36 cellular contexts compared by ENCODE assay signal in the genomic region with DNA sequence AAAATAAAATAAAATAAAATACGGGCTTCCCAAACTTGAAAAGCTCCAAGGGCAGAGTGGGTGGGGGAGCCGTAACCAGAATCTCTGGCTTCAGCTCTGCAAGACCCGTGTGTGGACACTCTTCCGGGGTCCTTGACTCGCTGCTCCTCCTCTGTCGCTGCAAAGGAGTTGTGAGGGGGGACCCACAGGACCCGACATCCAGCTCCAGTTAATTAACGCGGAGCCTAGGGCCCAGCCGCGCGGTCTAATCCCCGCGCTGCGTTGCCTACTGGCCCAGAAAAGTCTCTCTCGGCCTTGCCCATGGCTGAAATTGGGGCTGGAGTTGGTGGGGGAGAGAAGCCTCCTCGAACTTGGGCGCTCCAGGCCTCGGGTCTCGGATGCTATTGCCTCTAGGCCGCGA. TPM values are rescaled to one million over a fixed set of nuclear protein-coding genes. Genes with fewer than 3 reads are reported as not detected.
DNase-seq lines count a peak whose midpoint lies in the region; ATAC-seq, FAIRE-seq and TF ChIP-seq lines count a peak whose summit lies in the region.
"Had no signal": no experiment of that assay in that cellular context is flagged by ENCODE, and none has a peak within 500 bp of the region (broad histone marks: within the 10 kb centered on the region; RNA-seq: fewer than 3 reads in every experiment).

No MANE protein-coding gene starts in this region.

- H4K8ac ChIP-seq in mesendoderm (ENCODE audit: low read depth, low read length): no peak overlapping the region

- H3K9me1 ChIP-seq in endothelial cell of umbilical vein (replicated peaks; ENCODE audit: control insufficient read depth, extremely low read depth, insufficient read depth, low read length): no peaks in the 10 kb centered on the region

- H4K20me1 ChIP-seq in endothelial cell of umbilical vein (replicated peaks; ENCODE audit: control insufficient read depth, extremely low read depth, insufficient read depth, low read length): no peaks in the 10 kb centered on the region

- H3K4me3 Mint-ChIP-seq in type B pancreatic cell (peak overlapping the region; percentile 86), Caco-2 (ENCODE audit: unreplicated experiment) (no peak overlapping the region)
- peak overlapping the region in 1 of 2 donors; percentile 17 for H3K4me3 Mint-ChIP-seq in effector memory CD8-positive, alpha-beta T cell
- H3K4me3 Mint-ChIP-seq: activated CD4-positive, alpha-beta T cell treated with anti-CD3 and anti-CD28 coated beads, Interleukin-2, amount 10 ng/mL, durations not matched to agents 24 days and 14 days; stimulated activated naive CD8-positive, alpha-beta T cell treated with anti-CD3 and anti-CD28 coated beads, Interleukin-15, Interleukin-2, amounts not matched to agents 100 ng/mL and 50 ng/mL, for 24 hours had no signal

- H3K79me2 ChIP-seq in endothelial cell of umbilical vein (ENCODE audit: control insufficient read depth, insufficient read depth, low read length) (no peaks in the 10 kb centered on the region), mesendoderm (ENCODE audit: control insufficient read depth, insufficient read depth, low read length) (no peaks in the 10 kb centered on the region)
- H3K79me2 ChIP-seq: parathyroid adenoma had no signal

- H3K36me3 ChIP-seq in left ventricle myocardium inferior (no peaks in the 10 kb centered on the region), heart right ventricle (no peaks in the 10 kb centered on the region), endothelial cell of umbilical vein (ENCODE audit: control insufficient read depth in 2 of 2, extremely low read depth in 1 of 2, insufficient read depth in 2 of 2, low read length in 2 of 2) (no peaks in the 10 kb centered on the region), mesendoderm (ENCODE audit: control insufficient read depth, insufficient read depth, low read length) (no peaks in the 10 kb centered on the region), Caco-2 (ENCODE audit: control insufficient read depth, insufficient read depth, low read length) (no peaks in the 10 kb centered on the region)
- H3K36me3 ChIP-seq: cardiac muscle cell, spleen, thoracic aorta, uterus had no signal

- TF ChIP-seq CTCF in left ventricle myocardium inferior (IDR thresholded peaks at IDR 0.05; ENCODE audit: borderline replicate concordance): no peak
- TF ChIP-seq CTCF in heart right ventricle (IDR thresholded peaks at IDR 0.05): no peak
- no peak for TF ChIP-seq CTCF in endothelial cell of umbilical vein (IDR thresholded peaks at IDR 0.05; ENCODE audit: extremely low read depth in 1 of 2, insufficient read depth in 1 of 2, low read depth in 1 of 2, low read length in 2 of 2)
- TF ChIP-seq CTCF in type B pancreatic cell (conservative IDR thresholded peaks at IDR 0.05): no peak
- TF ChIP-seq CTCF in Caco-2 (IDR thresholded peaks at IDR 0.05; ENCODE audit: insufficient read depth in 1 of 2, low read depth in 1 of 2, low read length in 1 of 2, severe bottlenecking in 1 of 2, unreplicated experiment in 1 of 2): no peak

- H2BK15ac ChIP-seq in mesendoderm (replicated peaks; ENCODE audit: low read depth): no peak overlapping the region

- peak overlapping the region; percentile 18 for H3K56ac ChIP-seq in mesendoderm (ENCODE audit: low read length)

- DNase-seq in left ventricle myocardium inferior (no peak), heart right ventricle (no peak), endothelial cell of umbilical vein (ENCODE audit: low read depth, low spot score) (no peak), mesendoderm (peak; percentile 38), type B pancreatic cell (ENCODE audit: extremely low spot score, unreplicated experiment) (no peak), Caco-2 (no peak)
- no peak for DNase-seq in effector memory CD8-positive, alpha-beta T cell
- DNase-seq: 8988T; activated CD4-positive, alpha-beta T cell treated with anti-CD3 and anti-CD28 coated beads, Interleukin-2, amount 10 ng/mL, durations not matched to agents 24 days and 14 days; aorta; CD4-positive, CD25-positive, alpha-beta regulatory T cell; effector memory CD4-positive, alpha-beta T cell; IMR-90; mammary epithelial cell; MV-4-11; NCI-H1436 treated with DMSO at 0.1 percent for 48 hours; NCI-H446; NCI-H774; spleen; stimulated activated CD4-positive, alpha-beta T cell treated with anti-CD3 and anti-CD28 coated beads, Interleukin-2, amount 100 ng/mL, for 24 hours; T-cell; uterus had no signal

- H3K27me3 Mint-ChIP-seq in type B pancreatic cell (peaks cover 95% of the 10 kb centered on the region), Caco-2 (ENCODE audit: insufficient read depth, unreplicated experiment) (peaks cover 6% of the 10 kb centered on the region)
- peaks cover 78 to 88% of the 10 kb centered on the region in 2 donors for H3K27me3 Mint-ChIP-seq in effector memory CD8-positive, alpha-beta T cell

- H3K9ac ChIP-seq in endothelial cell of umbilical vein (replicated peaks; ENCODE audit: extremely low read depth, insufficient read depth, low read length) (no peak overlapping the region), mesendoderm (ENCODE audit: low read length) (no peak overlapping the region)
- H3K9ac ChIP-seq: parathyroid adenoma had no signal

- peaks cover 100% of the 10 kb centered on the region for H3K27me3 ChIP-seq in left ventricle myocardium inferior (ENCODE audit: low read depth)
- H3K27me3 ChIP-seq in heart right ventricle: peaks cover 41 to 100% (median 98%) of the 10 kb centered on the region in 7 donors
- peaks cover 81 to 95% of the 10 kb centered on the region in 2 experiments for H3K27me3 ChIP-seq in endothelial cell of umbilical vein (ENCODE audit: control insufficient read depth in 2 of 2, insufficient read depth in 2 of 2, low read length in 2 of 2)
- H3K27me3 ChIP-seq in mesendoderm (ENCODE audit: insufficient read depth, low read length, poor library complexity): peaks cover 66% of the 10 kb centered on the region
- peaks cover 4% of the 10 kb centered on the region for H3K27me3 ChIP-seq in Caco-2 (replicated peaks; ENCODE audit: control insufficient read depth, insufficient read depth, low read length)

- H2BK5ac ChIP-seq in mesendoderm (ENCODE audit: low read length): no peak overlapping the region

- WGBS in heart right ventricle, 2 donors: 6 to 9% methylated on average over 22 of the region's 22 CpGs
- no CpG with 5 or more reads among the region's 22 CpGs for WGBS in mesendoderm (ENCODE audit: extremely low coverage, insufficient coverage, low lambda C conversion rate)

- H3K27ac ChIP-seq in left ventricle myocardium inferior (replicated peaks) (no peak overlapping the region), heart right ventricle (no peak overlapping the region), endothelial cell of umbilical vein (ENCODE audit: insufficient read depth, low read depth, low read length) (no peak overlapping the region), mesendoderm (ENCODE audit: low read depth, low read length) (no peak overlapping the region)
- H3K27ac ChIP-seq: cardiac muscle cell, parathyroid adenoma, spleen, thoracic aorta, uterus had no signal

- H3K4me3 ChIP-seq in left ventricle myocardium inferior (peak overlapping the region; percentile 63), heart right ventricle (no peak overlapping the region), endothelial cell of umbilical vein (replicated peaks in 1 of 3; ENCODE audit: insufficient read depth in 1 of 3, low read depth in 1 of 3, low read length in 3 of 3) (no peak overlapping the region), mesendoderm (ENCODE audit: low read length) (peak overlapping the region; percentile 5), Caco-2 (ENCODE audit: low read depth, low read length) (no peak overlapping the region)
- H3K4me3 ChIP-seq: thoracic aorta, uterus had no signal

- no peak overlapping the region for H3K23ac ChIP-seq in mesendoderm (ENCODE audit: low read length)

- BruUV-seq in endothelial cell of umbilical vein (replicated peaks; lab: Mats Ljungman, UMichigan) (no TSS peak), Caco-2 (replicated peaks; lab: Mats Ljungman, UMichigan) (no TSS peak)

- no peak overlapping the region for H3K18ac ChIP-seq in mesendoderm (ENCODE audit: low read length)

- intact Hi-C loops in left ventricle myocardium inferior (cut with micrococcal nuclease): no loop called here
- intact Hi-C loops in heart right ventricle (cut with DNase I): no loop called here
- intact Hi-C loops in endothelial cell of umbilical vein (cut with micrococcal nuclease): no loop called here
- intact Hi-C loops in Caco-2 (cut with micrococcal nuclease; ENCODE audit: unreplicated experiment): no loop called here

- CTCF ChIA-PET in endothelial cell of umbilical vein (lab: Charles Lee) (interaction anchor here (0.8 to 1.7 kb wide), 4 partner anchors 9 to 39 kb away, joined by 3 to 9 read pairs (median 3); no protein-coding TSS in a partner anchor), Caco-2 (lab: Charles Lee) (no interaction called here)

- dilution Hi-C loops in endothelial cell of umbilical vein (cut with MboI; ENCODE audit: extremely low pct_ligation_motif_present, low sequenced_read_pairs): no loop called here

- POLR2A ChIA-PET in endothelial cell of umbilical vein (lab: Charles Lee) (no interaction called here), Caco-2 (lab: Charles Lee) (no interaction called here)

- no peaks in the 10 kb centered on the region for H3K9me3 ChIP-seq in left ventricle myocardium inferior (replicated peaks)
- H3K9me3 ChIP-seq in heart right ventricle: no peaks in the 10 kb centered on the region
- no peaks in the 10 kb centered on the region for H3K9me3 ChIP-seq in endothelial cell of umbilical vein (replicated peaks; ENCODE audit: control insufficient read depth, insufficient read depth, low read length)
- no peaks in the 10 kb centered on the region for H3K9me3 ChIP-seq in Caco-2
- H3K9me3 ChIP-seq: spleen, thoracic aorta, uterus had no signal

- H2BK120ac ChIP-seq in mesendoderm (ENCODE audit: low read depth, low read length): no peak overlapping the region

- H2AK5ac ChIP-seq in mesendoderm (ENCODE audit: low read length): no peak overlapping the region

- H3K36me3 Mint-ChIP-seq in type B pancreatic cell: peaks cover 3% of the 10 kb centered on the region
- H3K36me3 Mint-ChIP-seq in Caco-2 (ENCODE audit: insufficient read depth, unreplicated experiment): no peaks in the 10 kb centered on the region
- H3K36me3 Mint-ChIP-seq in effector memory CD8-positive, alpha-beta T cell (ENCODE audit: insufficient read depth): no peaks in the 10 kb centered on the region
- H3K36me3 Mint-ChIP-seq: activated naive CD8-positive, alpha-beta T cell; CD4-positive, CD25-positive, alpha-beta regulatory T cell; natural killer cell treated with Interleukin-12 subunit alpha and Interleukin-12 subunit beta and Interleukin-15 and Interleukin-18, amount 100 ng/mL, for 72 hours; T-cell had no signal

- no peak overlapping the region for H4K5ac ChIP-seq in mesendoderm (ENCODE audit: low read length)

- FAIRE-seq in endothelial cell of umbilical vein (lab: Jason Lieb, UNC): no peak
- FAIRE-seq: colon, D721Med had no signal

- H3K4me2 ChIP-seq in endothelial cell of umbilical vein (ENCODE audit: insufficient read depth, low read length) (no peak overlapping the region), mesendoderm (ENCODE audit: low read length) (peak overlapping the region; percentile 88)

- H3K4me1 Mint-ChIP-seq in type B pancreatic cell (ENCODE audit: unreplicated experiment): peaks cover 31% of the 10 kb centered on the region
- peaks cover 15% of the 10 kb centered on the region for H3K4me1 Mint-ChIP-seq in Caco-2 (ENCODE audit: low read depth, unreplicated experiment)
- peaks cover 9 to 17% of the 10 kb centered on the region in 2 donors for H3K4me1 Mint-ChIP-seq in effector memory CD8-positive, alpha-beta T cell (ENCODE audit: low read depth in 2 of 2)
- H3K4me1 Mint-ChIP-seq: activated CD4-positive, alpha-beta T cell treated with anti-CD3 and anti-CD28 coated beads, Interleukin-2, amount 10 ng/mL, durations not matched to agents 24 days and 14 days had no signal

- H3K4ac ChIP-seq in mesendoderm (ENCODE audit: low read depth, low read length): no peak overlapping the region

- H3K4me1 ChIP-seq in left ventricle myocardium inferior (peaks cover 46% of the 10 kb centered on the region), heart right ventricle (peaks cover 3 to 49% (median 25%) of the 10 kb centered on the region in 9 donors), endothelial cell of umbilical vein (ENCODE audit: control insufficient read depth, extremely low read depth, insufficient read depth, low read length) (no peaks in the 10 kb centered on the region), mesendoderm (ENCODE audit: control insufficient read depth, low read depth, low read length) (no peaks in the 10 kb centered on the region), Caco-2 (no peaks in the 10 kb centered on the region)
- H3K4me1 ChIP-seq: parathyroid adenoma had no signal

- H3K79me1 ChIP-seq in mesendoderm (ENCODE audit: low read length): no peaks in the 10 kb centered on the region

- H3K27ac Mint-ChIP-seq in type B pancreatic cell (peak overlapping the region; percentile 61), Caco-2 (ENCODE audit: unreplicated experiment) (no peak overlapping the region)
- H3K27ac Mint-ChIP-seq in effector memory CD8-positive, alpha-beta T cell: no peak overlapping the region
- H3K27ac Mint-ChIP-seq: activated naive CD8-positive, alpha-beta T cell; CD4-positive, CD25-positive, alpha-beta regulatory T cell; natural killer cell treated with Interleukin-12 subunit alpha and Interleukin-12 subunit beta and Interleukin-15 and Interleukin-18, amount 100 ng/mL, for 72 hours; stimulated activated naive CD8-positive, alpha-beta T cell treated with anti-CD3 and anti-CD28 coated beads, Interleukin-15, Interleukin-2, amounts not matched to agents 100 ng/mL and 50 ng/mL, for 24 hours had no signal

- H3K9me3 Mint-ChIP-seq in type B pancreatic cell (no peaks in the 10 kb centered on the region), Caco-2 (ENCODE audit: unreplicated experiment) (no peaks in the 10 kb centered on the region)
- no peaks in the 10 kb centered on the region for H3K9me3 Mint-ChIP-seq in effector memory CD8-positive, alpha-beta T cell
- H3K9me3 Mint-ChIP-seq: activated CD4-positive, alpha-beta T cell treated with anti-CD3 and anti-CD28 coated beads, Interleukin-2, amount 10 ng/mL, durations not matched to agents 24 days and 14 days; CD4-positive, CD25-positive, alpha-beta regulatory T cell; natural killer cell treated with Interleukin-12 subunit alpha and Interleukin-12 subunit beta and Interleukin-15 and Interleukin-18, amount 100 ng/mL, for 72 hours; stimulated activated naive CD8-positive, alpha-beta T cell treated with anti-CD3 and anti-CD28 coated beads, Interleukin-15, Interleukin-2, amounts not matched to agents 100 ng/mL and 50 ng/mL, for 24 hours; T-cell had no signal

- no peak for TF ChIP-seq POLR2A in endothelial cell of umbilical vein (IDR thresholded peaks at IDR 0.05; ENCODE audit: low read depth, low read length)

- no peak overlapping the region for H2AFZ ChIP-seq in endothelial cell of umbilical vein (ENCODE audit: low read depth, low read length)
- H2AFZ ChIP-seq: parathyroid adenoma had no signal

- ATAC-seq in heart right ventricle (no peak), GM18868 (IDR thresholded peaks at IDR 0.05; ENCODE audit: unreplicated experiment) (no peak)
- ATAC-seq in effector memory CD8-positive, alpha-beta T cell (replicated peaks): no peak
- ATAC-seq: T-cell had no signal

RNA-seq across cellular contexts. Expression of gene LMX1A, which starts 1.8 kb away (rescaled TPM):
- 0.11 TPM for total RNA-seq in left ventricle myocardium inferior
- under 1 TPM in 2 of 10 donors, not detected in 8; 0.14 to 0.19 TPM for total RNA-seq in heart right ventricle
- polyA plus RNA-seq in heart right ventricle: under 1 TPM in 1 of 2 donors, not detected in 1; 0.04 TPM
- total RNA-seq in endothelial cell of umbilical vein: not detected in 2 replicates
- polyA plus RNA-seq in endothelial cell of umbilical vein: not detected in 2 replicates
- polyA plus RNA-seq in endothelial cell of umbilical vein (2011; cell fraction: cytosol; rRNA removed): not detected in 2 replicates
- not detected in 2 replicates for polyA plus RNA-seq in endothelial cell of umbilical vein (2011; cell fraction: nucleus; rRNA removed)
- not detected in 2 replicates for polyA plus RNA-seq in endothelial cell of umbilical vein (2012)
- polyA minus RNA-seq in endothelial cell of umbilical vein: not detected in 2 replicates
- polyA minus RNA-seq in endothelial cell of umbilical vein (2011; cell fraction: cytosol; rRNA and poly(A)+ RNA removed): not detected
- not detected in 2 replicates for polyA minus RNA-seq in endothelial cell of umbilical vein (2011; cell fraction: nucleus; rRNA and poly(A)+ RNA removed)
- polyA plus RNA-seq in mesendoderm (2013, experiment 1 of 2): not detected
- polyA plus RNA-seq in mesendoderm (2013, experiment 2 of 2): not detected
- 13.5 and 34.4 TPM in 2 replicates for total RNA-seq in type B pancreatic cell (ENCODE audit: low replicate concordance)
- not detected in 2 replicates for total RNA-seq in Caco-2 (2022)
- total RNA-seq: activated CD4-positive, alpha-beta T cell treated with anti-CD3 and anti-CD28 coated beads, Interleukin-2, amount 10 ng/mL, durations not matched to agents 24 days and 14 days; activated CD8-positive, alpha-beta memory T cell treated with anti-CD3 and anti-CD28 coated beads for 36 hours; cardiac muscle cell; CD4-positive, CD25-positive, alpha-beta regulatory T cell; Daoy; fibroblast of villous mesenchyme; IMR-90; LHCN-M2; mammary epithelial cell; natural killer cell treated with Interleukin-12 subunit alpha and Interleukin-12 subunit beta and Interleukin-15 and Interleukin-18, amount 100 ng/mL, for 72 hours; OCI-LY7; spleen; T-cell had no signal
- polyA plus RNA-seq: cardiac muscle cell; CD4-positive, CD25-positive, alpha-beta regulatory T cell; IMR-90; mammary epithelial cell; spleen had no signal

Comparison
In these comparisons a context has a peak if more than half of its experiments do, and no peak if none do; other contexts are left out.
1. H3K4me3 ChIP-seq: peak in left ventricle myocardium inferior (single experiment) and mesendoderm (single experiment); none in heart right ventricle (0 of 10), endothelial cell of umbilical vein (0 of 3) and Caco-2 (single experiment).
2. RNA of gene LMX1A, which starts 1.8 kb away (total RNA-seq): 13.5 to 34.4 TPM in type B pancreatic cell; 0.11 TPM in left ventricle myocardium inferior (single experiment), 0.14 to 0.19 TPM in heart right ventricle, not detected in Caco-2 and not detected in endothelial cell of umbilical vein; every median in the first group is over 10 times any median in the second.